8 cellular contexts compared by ENCODE assay signal in genomic region chr16:4733747-4734062, GRCh38. TPM values are rescaled to one million over a fixed set of nuclear protein-coding genes. Genes with fewer than 3 reads are reported as not detected.
DNase-seq lines count a peak whose midpoint lies in the region; TF ChIP-seq lines count a peak whose summit lies in the region.

No MANE protein-coding gene starts in this region.

- TF ChIP-seq CTCF in BJ (IDR thresholded peaks at IDR 0.05; ENCODE audit: insufficient read depth, low read depth, low read length) = no peak
- 0 out of 2 replicates have a peak, but pooled peaks have one; percentile 9 for TF ChIP-seq CTCF in HEK293 (tag by site-specific recombination; IDR thresholded peaks at IDR 0.05)
- TF ChIP-seq CTCF in nephron (IDR thresholded peaks at IDR 0.05; ENCODE audit: unreplicated experiment in 3 of 3) = no peak

- no peak overlapping the region for H3K27ac Mint-ChIP-seq in T-helper 1 cell treated with Interleukin-12 subunit alpha and Interleukin-12 subunit beta and Interleukin-4 antibody, amounts not matched to agents 30 μg/mL and 1 μg/mL, for 36 hours
- H3K27ac Mint-ChIP-seq in nephron = peak overlapping the region in 2 of 3 experiments; percentile 85 to 98

- DNase-seq in BJ (ENCODE audit: low read depth) = no peak
- no peak for DNase-seq in effector memory CD4-positive, alpha-beta T cell
- DNase-seq in cerebellum (ENCODE audit: low spot score) = no peak
- DNase-seq in NCI-H2196 treated with DMSO at 0.1 percent for 48 hours (lab: John Stamatoyannopoulos, UW; ENCODE audit: unreplicated experiment) = no peak
- no peak for DNase-seq in NOMO-1 treated with dmso at 0.1 percent for 144 hours (lab: John Stamatoyannopoulos, UW; ENCODE audit: unreplicated experiment)

- CTCF ChIA-PET in BJ (lab: Yijun Ruan, JAX) = interaction anchor here (0.6 kb wide), 1 partner anchor 75 kb away, joined by 3 read pairs; no protein-coding TSS in a partner anchor
- CTCF ChIA-PET in HEK293 (lab: Yijun Ruan, JAX) = no interaction called here

- H3K27ac ChIP-seq in HEK293 (ENCODE audit: extremely low read depth, low read depth, low read length) = peak overlapping the region; percentile 91
- H3K27ac ChIP-seq in effector memory CD4-positive, alpha-beta T cell (ENCODE audit: insufficient read depth, low read length, poor library complexity, severe bottlenecking) = peak overlapping the region; percentile 78

- H3K9me3 Mint-ChIP-seq in T-helper 1 cell treated with Interleukin-12 subunit alpha and Interleukin-12 subunit beta and Interleukin-4 antibody, amounts not matched to agents 30 μg/mL and 1 μg/mL, for 36 hours = no peaks in the 10 kb centered on the region
- H3K9me3 Mint-ChIP-seq in nephron = no peaks in the 10 kb centered on the region

- no peaks in the 10 kb centered on the region for H3K9me3 ChIP-seq in HEK293 (ENCODE audit: control insufficient read depth, insufficient read depth, low read depth, low read length)
- no peaks in the 10 kb centered on the region for H3K9me3 ChIP-seq in effector memory CD4-positive, alpha-beta T cell (ENCODE audit: control insufficient read depth, low read length)

- no peaks in the 10 kb centered on the region for H3K4me1 ChIP-seq in HEK293 (ENCODE audit: control insufficient read depth, insufficient read depth, low read length)
- H3K4me1 ChIP-seq in effector memory CD4-positive, alpha-beta T cell (ENCODE audit: control insufficient read depth, insufficient read depth, low read length, poor library complexity, severe bottlenecking) = peaks cover 14% of the 10 kb centered on the region

- H3K4me3 ChIP-seq in BJ (ENCODE audit: low read depth, low read length) (peak overlapping the region; percentile 86), HEK293 (ENCODE audit: low read depth, low read length) (peak overlapping the region; percentile 94)
- H3K4me3 ChIP-seq in effector memory CD4-positive, alpha-beta T cell (ENCODE audit: insufficient read depth, low read depth, low read length, poor library complexity, severe bottlenecking) = peak overlapping the region; percentile 86

- H3K36me3 ChIP-seq in BJ (ENCODE audit: control insufficient read depth, insufficient read depth, low read length) = peaks cover 2% of the 10 kb centered on the region
- H3K36me3 ChIP-seq in HEK293 (ENCODE audit: control insufficient read depth in 2 of 2, insufficient read depth in 1 of 2, low read length in 2 of 2) = peaks cover 3 to 28% of the 10 kb centered on the region in 2 experiments; a peak in 2 of 3 replicates
- H3K36me3 ChIP-seq in effector memory CD4-positive, alpha-beta T cell (ENCODE audit: control insufficient read depth, insufficient read depth, low read length) = peaks cover 9% of the 10 kb centered on the region

- no peaks in the 10 kb centered on the region for H3K27me3 Mint-ChIP-seq in T-helper 1 cell treated with Interleukin-12 subunit alpha and Interleukin-12 subunit beta and Interleukin-4 antibody, amounts not matched to agents 30 μg/mL and 1 μg/mL, for 36 hours (ENCODE audit: low read depth)
- no peaks in the 10 kb centered on the region for H3K27me3 Mint-ChIP-seq in nephron (ENCODE audit: low read depth)

- H3K4me3 Mint-ChIP-seq in T-helper 1 cell treated with Interleukin-12 subunit alpha and Interleukin-12 subunit beta and Interleukin-4 antibody, amounts not matched to agents 30 μg/mL and 1 μg/mL, for 36 hours = peak overlapping the region; percentile 85
- peak overlapping the region; percentile 97 to 98 (median 97) for H3K4me3 Mint-ChIP-seq in nephron

- POLR2A ChIA-PET in BJ (lab: Charles Lee) = interaction anchor here (0.7 kb wide), 1 partner anchor 69 kb away, joined by 5 read pairs; the partner anchor contains the start of gene ROGDI
- POLR2A ChIA-PET in HEK293 (lab: Yijun Ruan, JAX) = interaction anchor here (1.0 to 3.0 kb wide), 16 partner anchors 12 to 257 kb away, joined by 3 to 43 read pairs (median 4); partner anchors contain the start of genes GLYR1, NUDT16L1, ROGDI and SEC14L5

- H3K4me1 Mint-ChIP-seq in T-helper 1 cell treated with Interleukin-12 subunit alpha and Interleukin-12 subunit beta and Interleukin-4 antibody, amounts not matched to agents 30 μg/mL and 1 μg/mL, for 36 hours (ENCODE audit: low read depth) = peaks cover 16% of the 10 kb centered on the region
- H3K4me1 Mint-ChIP-seq in nephron = peaks cover 15% of the 10 kb centered on the region

- H3K27me3 ChIP-seq in BJ (ENCODE audit: control insufficient read depth, insufficient read depth, low read length) = no peaks in the 10 kb centered on the region
- no peaks in the 10 kb centered on the region for H3K27me3 ChIP-seq in effector memory CD4-positive, alpha-beta T cell (replicated peaks; ENCODE audit: control insufficient read depth, insufficient read depth, low read length, poor library complexity, severe bottlenecking)

- no peaks in the 10 kb centered on the region for H3K36me3 Mint-ChIP-seq in T-helper 1 cell treated with Interleukin-12 subunit alpha and Interleukin-12 subunit beta and Interleukin-4 antibody, amounts not matched to agents 30 μg/mL and 1 μg/mL, for 36 hours (ENCODE audit: low read depth)
- H3K36me3 Mint-ChIP-seq in nephron (ENCODE audit: low read depth) = peaks cover 15% of the 10 kb centered on the region

TF ChIP-seq in HEK293, 187 proteins besides CTCF, POLR2A, EP300 and RAD21 (continues in another document):
- TF ChIP-seq ZNF335 (tag by site-specific recombination; conservative IDR thresholded peaks at IDR 0.05) (peak; percentile 23), ZNF629 (tag by site-specific recombination; IDR thresholded peaks at IDR 0.05) (0 out of 2 replicates have a peak, but pooled peaks have one; percentile 6), ZNF174 (tag by site-specific recombination; IDR thresholded peaks at IDR 0.05) (no peak), RBAK (tag by site-specific recombination; IDR thresholded peaks at IDR 0.05) (no peak), REST (tag by site-specific recombination; IDR thresholded peaks at IDR 0.05) (no peak), ZNF76 (tag by site-specific recombination; IDR thresholded peaks at IDR 0.05; ENCODE audit: borderline replicate concordance, low read depth) (no peak), ZNF433 (tag by site-specific recombination; IDR thresholded peaks at IDR 0.05; ENCODE audit: low read depth) (no peak), ZIC2 (tag by site-specific recombination; IDR thresholded peaks at IDR 0.05) (0 out of 2 replicates have a peak, but pooled peaks have one; percentile 4), ZNF677 (tag by site-specific recombination; IDR thresholded peaks at IDR 0.05) (no peak), GLI2 (tag by site-specific recombination; IDR thresholded peaks at IDR 0.05; ENCODE audit: borderline replicate concordance, low read depth) (no peak), ZNF701 (tag by site-specific recombination; IDR thresholded peaks at IDR 0.05) (no peak), ZNF2 (tag by site-specific recombination; IDR thresholded peaks at IDR 0.05) (no peak), ZBTB48 (tag by site-specific recombination; IDR thresholded peaks at IDR 0.05) (peak; percentile 60; the same call in 1 of the 2 replicates)

RNA-seq across cellular contexts. Expression of gene ANKS3, which starts 0.4 kb away (rescaled TPM):
- polyA plus RNA-seq in BJ (2011; rRNA removed) = 14.6 and 23.7 TPM in 2 replicates
- 15.1 and 29.6 TPM in 2 replicates for polyA minus RNA-seq in BJ (2011; rRNA and poly(A)+ RNA removed)
- total RNA-seq in cerebellum = 29.1 TPM

RNA-seq across cellular contexts. Expression of gene DNAAF8, which starts 0.6 kb away (rescaled TPM):
- polyA plus RNA-seq in BJ (2011; rRNA removed) = 1.9 and 2.2 TPM in 2 replicates
- polyA minus RNA-seq in BJ (2011; rRNA and poly(A)+ RNA removed) = 2.0 and 3.5 TPM in 2 replicates
- total RNA-seq in cerebellum = 1.5 TPM

RNA-seq across cellular contexts. Expression of gene ZNF500, which starts 33.3 kb away (rescaled TPM):
- 4.9 and 6.5 TPM in 2 replicates for polyA plus RNA-seq in BJ (2011; rRNA removed)
- polyA minus RNA-seq in BJ (2011; rRNA and poly(A)+ RNA removed) = 6.9 and 7.1 TPM in 2 replicates
- total RNA-seq in cerebellum = 11.1 TPM

RNA-seq across cellular contexts. Expression of gene NUDT16L1, which starts 40.3 kb away (rescaled TPM):
- polyA plus RNA-seq in BJ (2011; rRNA removed) = 17.4 and 33.3 TPM in 2 replicates
- 4.0 and 5.9 TPM in 2 replicates for polyA minus RNA-seq in BJ (2011; rRNA and poly(A)+ RNA removed)
- 24.0 TPM for total RNA-seq in cerebellum

RNA-seq across cellular contexts. Expression of gene SEPTIN12, which starts 54.4 kb away (rescaled TPM):
- not detected in 2 replicates for polyA plus RNA-seq in BJ (2011; rRNA removed)
- polyA minus RNA-seq in BJ (2011; rRNA and poly(A)+ RNA removed) = not detected in 2 replicates
- not detected for total RNA-seq in cerebellum
